ENCODE assay signal across 11 cellular contexts in the genomic region with DNA sequence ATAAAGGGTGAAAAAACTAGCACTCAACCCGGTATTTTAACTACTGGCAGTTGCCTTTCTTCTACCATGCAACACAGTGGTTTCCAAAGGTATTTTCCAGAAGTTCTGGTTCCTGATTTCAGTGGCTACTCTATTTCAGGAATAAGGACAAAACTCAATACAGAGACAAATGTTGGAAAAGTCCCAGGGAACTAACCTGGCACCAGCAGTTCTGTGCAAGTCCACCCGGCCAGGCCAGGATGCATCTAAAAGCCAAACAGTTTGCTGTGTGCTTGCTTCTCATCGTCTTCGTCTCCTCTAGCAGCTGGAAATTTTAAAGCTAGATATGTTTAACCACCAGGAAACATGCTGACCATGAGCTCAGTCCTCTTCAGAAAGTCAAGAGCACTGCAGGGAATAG. TPM values are rescaled to one million over a fixed set of nuclear protein-coding genes. Genes with fewer than 3 reads are reported as not detected.
A peak's percentile ranks its signal among the peaks of the same experiment; 100 is the strongest.
DNase-seq lines count a peak whose midpoint lies in the region; ATAC-seq and TF ChIP-seq lines count a peak whose summit lies in the region.
"Had no signal": no experiment of that assay in that cellular context is flagged by ENCODE, and none has a peak within 500 bp of the region (broad histone marks: within the 10 kb centered on the region; RNA-seq: fewer than 3 reads in every experiment).

No MANE protein-coding gene starts in this region.

- ATAC-seq in activated CD8-positive, alpha-beta T cell treated with anti-CD3 and anti-CD28 coated beads, Interleukin-2, amount 10 ng/mL, durations not matched to agents 7 days and 5 days, result no peak
- peak; percentile 53 for ATAC-seq in left ventricle myocardium superior
- no peak for ATAC-seq in stimulated activated memory B cell treated with anti-CD40 and anti-IgM and Interleukin-4, amounts not matched to agents 10 μg/mL and 1 μg/mL and 100 μg/mL, for 72 hours

- DNase-seq in T-helper 1 cell (no peak), left ventricle myocardium superior (peak; percentile 45), H7 (no peak), endothelial cell (ENCODE audit: low spot score) (no peak), KG1 (lab: John Stamatoyannopoulos, UW) (no peak)
- no peak for DNase-seq in activated CD8-positive, alpha-beta T cell treated with anti-CD3 and anti-CD28 coated beads, Interleukin-2, amount 10 ng/mL, durations not matched to agents 7 days and 5 days
- DNase-seq: cerebellar nuclear complex, NCI-H1417 treated with DMSO at 0.1 percent for 48 hours, retina had no signal

- peak overlapping the region; percentile 98 for H3K27ac Mint-ChIP-seq in T-helper 1 cell treated with Interleukin-12 subunit alpha and Interleukin-12 subunit beta and Interleukin-4 antibody, amounts not matched to agents 30 μg/mL and 1 μg/mL, for 36 hours
- peak overlapping the region; percentile 97 for H3K27ac Mint-ChIP-seq in activated CD8-positive, alpha-beta T cell treated with anti-CD3 and anti-CD28 coated beads, Interleukin-2, amount 10 ng/mL, durations not matched to agents 7 days and 5 days
- peak overlapping the region; percentile 93 for H3K27ac Mint-ChIP-seq in stimulated activated memory B cell treated with anti-CD40 and anti-IgM and Interleukin-4, amounts not matched to agents 10 μg/mL and 1 μg/mL and 100 μg/mL, for 72 hours
- no peak overlapping the region for H3K27ac Mint-ChIP-seq in endothelial cell (ENCODE audit: unreplicated experiment)

- POLR2A ChIA-PET in activated CD8-positive, alpha-beta T cell treated with anti-CD3 and anti-CD28 coated beads, Interleukin-2, amount 10 ng/mL, durations not matched to agents 7 days and 5 days (lab: Charles Lee), result interaction anchor here (0.8 to 2.3 kb wide), 12 partner anchors 9 to 225 kb away, joined by 4 to 19 read pairs (median 4); partner anchors contain the start of gene FOXO1

- H3K4me3 Mint-ChIP-seq in T-helper 1 cell treated with Interleukin-12 subunit alpha and Interleukin-12 subunit beta and Interleukin-4 antibody, amounts not matched to agents 30 μg/mL and 1 μg/mL, for 36 hours, result peak overlapping the region; percentile 83
- H3K4me3 Mint-ChIP-seq in activated CD8-positive, alpha-beta T cell treated with anti-CD3 and anti-CD28 coated beads, Interleukin-2, amount 10 ng/mL, durations not matched to agents 7 days and 5 days, result peak overlapping the region; percentile 82
- H3K4me3 Mint-ChIP-seq in stimulated activated memory B cell treated with anti-CD40 and anti-IgM and Interleukin-4, amounts not matched to agents 10 μg/mL and 1 μg/mL and 100 μg/mL, for 72 hours, result no peak overlapping the region
- no peak overlapping the region for H3K4me3 Mint-ChIP-seq in endothelial cell (ENCODE audit: unreplicated experiment)

- intact Hi-C loops in left ventricle myocardium superior (cut with micrococcal nuclease), result no loop called here

- H3K36me3 Mint-ChIP-seq in T-helper 1 cell treated with Interleukin-12 subunit alpha and Interleukin-12 subunit beta and Interleukin-4 antibody, amounts not matched to agents 30 μg/mL and 1 μg/mL, for 36 hours (ENCODE audit: low read depth), result peaks cover 18% of the 10 kb centered on the region
- H3K36me3 Mint-ChIP-seq in activated CD8-positive, alpha-beta T cell treated with anti-CD3 and anti-CD28 coated beads, Interleukin-2, amount 10 ng/mL, durations not matched to agents 7 days and 5 days (ENCODE audit: low read depth), result peaks cover 22% of the 10 kb centered on the region
- H3K36me3 Mint-ChIP-seq in stimulated activated memory B cell treated with anti-CD40 and anti-IgM and Interleukin-4, amounts not matched to agents 10 μg/mL and 1 μg/mL and 100 μg/mL, for 72 hours, result peaks cover 18% of the 10 kb centered on the region
- peaks cover 18% of the 10 kb centered on the region for H3K36me3 Mint-ChIP-seq in endothelial cell (ENCODE audit: low read depth, unreplicated experiment)

- peaks cover 68% of the 10 kb centered on the region for H3K4me1 Mint-ChIP-seq in T-helper 1 cell treated with Interleukin-12 subunit alpha and Interleukin-12 subunit beta and Interleukin-4 antibody, amounts not matched to agents 30 μg/mL and 1 μg/mL, for 36 hours (ENCODE audit: low read depth)
- peaks cover 81% of the 10 kb centered on the region for H3K4me1 Mint-ChIP-seq in activated CD8-positive, alpha-beta T cell treated with anti-CD3 and anti-CD28 coated beads, Interleukin-2, amount 10 ng/mL, durations not matched to agents 7 days and 5 days (ENCODE audit: low read depth)
- H3K4me1 Mint-ChIP-seq in stimulated activated memory B cell treated with anti-CD40 and anti-IgM and Interleukin-4, amounts not matched to agents 10 μg/mL and 1 μg/mL and 100 μg/mL, for 72 hours, result peaks cover 77% of the 10 kb centered on the region
- H3K4me1 Mint-ChIP-seq in endothelial cell (ENCODE audit: unreplicated experiment), result peaks cover 51% of the 10 kb centered on the region

- H3K9me3 Mint-ChIP-seq in T-helper 1 cell treated with Interleukin-12 subunit alpha and Interleukin-12 subunit beta and Interleukin-4 antibody, amounts not matched to agents 30 μg/mL and 1 μg/mL, for 36 hours, result no peaks in the 10 kb centered on the region
- no peaks in the 10 kb centered on the region for H3K9me3 Mint-ChIP-seq in activated CD8-positive, alpha-beta T cell treated with anti-CD3 and anti-CD28 coated beads, Interleukin-2, amount 10 ng/mL, durations not matched to agents 7 days and 5 days (ENCODE audit: insufficient read depth)
- H3K9me3 Mint-ChIP-seq in stimulated activated memory B cell treated with anti-CD40 and anti-IgM and Interleukin-4, amounts not matched to agents 10 μg/mL and 1 μg/mL and 100 μg/mL, for 72 hours, result no peaks in the 10 kb centered on the region
- H3K9me3 Mint-ChIP-seq in endothelial cell (ENCODE audit: unreplicated experiment), result no peaks in the 10 kb centered on the region

- H3K27me3 Mint-ChIP-seq in T-helper 1 cell treated with Interleukin-12 subunit alpha and Interleukin-12 subunit beta and Interleukin-4 antibody, amounts not matched to agents 30 μg/mL and 1 μg/mL, for 36 hours (ENCODE audit: low read depth), result no peaks in the 10 kb centered on the region
- H3K27me3 Mint-ChIP-seq in activated CD8-positive, alpha-beta T cell treated with anti-CD3 and anti-CD28 coated beads, Interleukin-2, amount 10 ng/mL, durations not matched to agents 7 days and 5 days (ENCODE audit: low read depth), result no peaks in the 10 kb centered on the region
- no peaks in the 10 kb centered on the region for H3K27me3 Mint-ChIP-seq in stimulated activated memory B cell treated with anti-CD40 and anti-IgM and Interleukin-4, amounts not matched to agents 10 μg/mL and 1 μg/mL and 100 μg/mL, for 72 hours
- peaks cover 10% of the 10 kb centered on the region for H3K27me3 Mint-ChIP-seq in endothelial cell (ENCODE audit: unreplicated experiment)

- no peaks in the 10 kb centered on the region for H3K36me3 ChIP-seq in H7 (replicated peaks; ENCODE audit: control insufficient read depth, insufficient read depth, low read length)

- CTCF ChIA-PET in activated CD8-positive, alpha-beta T cell treated with anti-CD3 and anti-CD28 coated beads, Interleukin-2, amount 10 ng/mL, durations not matched to agents 7 days and 5 days (lab: Charles Lee), result interaction anchor here (0.6 to 2.1 kb wide), 8 partner anchors 13 to 479 kb away, joined by 3 to 10 read pairs (median 4); no protein-coding TSS in a partner anchor

- H3K4me3 ChIP-seq in H7 (ENCODE audit: insufficient read depth, low read depth, low read length), result no peak overlapping the region

- no peak for TF ChIP-seq CTCF in endothelial cell (IDR thresholded peaks at IDR 0.05; ENCODE audit: unreplicated experiment)

- H3K27me3 ChIP-seq in H7 (ENCODE audit: control insufficient read depth, insufficient read depth, low read length), result no peaks in the 10 kb centered on the region

RNA-seq across cellular contexts. Expression of gene FOXO1, which starts 52.5 kb away (rescaled TPM):
- 10 to 100 TPM; 23.1 to 24.0 TPM for total RNA-seq in activated CD8-positive, alpha-beta T cell treated with anti-CD3 and anti-CD28 coated beads, Interleukin-2, amount 10 ng/mL, durations not matched to agents 7 days and 5 days
- total RNA-seq in left ventricle myocardium superior (14.7 TPM), endothelial cell (ENCODE audit: unreplicated experiment) (65.8 TPM)
- total RNA-seq in H7 (2014; rRNA removed; shearing (Covaris generic)), result 24.3 and 34.0 TPM in 2 replicates

Comparison
In these comparisons a context has a peak if more than half of its experiments do, and no peak if none do; other contexts are left out.
1. H3K4me3 Mint-ChIP-seq: peak in T-helper 1 cell treated with Interleukin-12 subunit alpha and Interleukin-12 subunit beta and Interleukin-4 antibody, amounts not matched to agents 30 μg/mL and 1 μg/mL, for 36 hours (single experiment) and activated CD8-positive, alpha-beta T cell treated with anti-CD3 and anti-CD28 coated beads, Interleukin-2, amount 10 ng/mL, durations not matched to agents 7 days and 5 days (single experiment); none in stimulated activated memory B cell treated with anti-CD40 and anti-IgM and Interleukin-4, amounts not matched to agents 10 μg/mL and 1 μg/mL and 100 μg/mL, for 72 hours (single experiment) and endothelial cell (single experiment).